Comparison of ENCODE assay signal across 1 cellular context in the genomic region with DNA sequence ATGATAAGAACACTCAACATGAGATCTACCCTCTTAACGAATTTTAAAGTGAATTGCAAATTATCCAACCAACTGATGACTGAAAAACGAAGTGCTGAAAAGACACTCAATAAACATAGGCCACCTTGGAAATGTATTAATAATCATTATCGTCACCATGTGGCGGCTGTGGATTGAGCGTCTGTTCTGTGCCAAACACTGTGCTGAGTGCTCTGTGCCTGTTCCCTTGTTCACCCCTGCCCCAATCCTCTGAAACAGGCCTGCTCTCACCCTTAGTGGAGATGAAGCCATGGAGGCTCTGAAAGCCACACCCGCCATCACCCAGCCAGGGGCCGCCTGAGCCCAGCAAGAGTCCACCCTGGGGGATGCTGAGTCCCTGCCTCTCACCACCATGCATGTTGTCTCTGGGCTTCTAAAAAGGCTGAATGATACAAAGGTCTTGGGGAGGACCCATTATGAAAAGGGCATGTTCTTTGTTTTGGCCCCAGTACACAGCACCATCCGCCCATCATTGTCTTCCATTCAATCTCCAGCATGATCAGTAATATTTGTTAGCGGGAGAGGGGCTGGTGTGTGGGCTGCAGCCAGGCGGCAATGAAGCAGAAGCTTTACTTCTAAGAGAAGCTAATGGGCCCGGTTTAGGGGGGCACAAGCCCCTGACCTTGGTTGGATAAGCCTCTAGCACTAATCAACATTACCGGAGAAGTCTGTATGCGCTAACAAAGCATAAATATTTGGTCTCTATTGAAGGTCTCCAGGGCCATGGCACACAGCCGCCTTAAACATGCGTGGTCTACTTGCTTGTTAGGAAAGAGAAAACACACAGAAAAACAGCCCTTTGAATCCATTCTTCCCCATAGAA.
TF ChIP-seq lines count a peak whose summit lies in the region.

No MANE protein-coding gene starts in this region.

TF ChIP-seq in endothelial cell of umbilical vein, 7 proteins besides CTCF, POLR2A, EP300 and RAD21:
- TF ChIP-seq JUN (IDR thresholded peaks at IDR 0.05; ENCODE audit: borderline replicate concordance, insufficient read depth, insufficient read length, low read depth) (no peak), FOS (IDR thresholded peaks at IDR 0.05; ENCODE audit: borderline replicate concordance, insufficient read depth, low read length) (no peak), GATA2 (IDR thresholded peaks at IDR 0.05; ENCODE audit: insufficient read depth, insufficient read length, low read depth, low read length) (no peak), POLR2AphosphoS5 (IDR thresholded peaks at IDR 0.05; ENCODE audit: insufficient read depth, low read depth, low read length) (no peak), EZH2 (IDR thresholded peaks at IDR 0.05; ENCODE audit: borderline replicate concordance, low read depth, low read length, severe bottlenecking) (no peak), MYC (IDR thresholded peaks at IDR 0.05; ENCODE audit: low read depth, low read length) (no peak)
- TF ChIP-seq, protein P1, sequence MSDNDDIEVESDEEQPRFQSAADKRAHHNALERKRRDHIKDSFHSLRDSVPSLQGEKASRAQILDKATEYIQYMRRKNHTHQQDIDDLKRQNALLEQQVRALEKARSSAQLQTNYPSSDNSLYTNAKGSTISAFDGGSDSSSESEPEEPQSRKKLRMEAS (IDR thresholded peaks at IDR 0.05; ENCODE audit: insufficient read depth, insufficient read length) = no peak
